In the genomic region with DNA sequence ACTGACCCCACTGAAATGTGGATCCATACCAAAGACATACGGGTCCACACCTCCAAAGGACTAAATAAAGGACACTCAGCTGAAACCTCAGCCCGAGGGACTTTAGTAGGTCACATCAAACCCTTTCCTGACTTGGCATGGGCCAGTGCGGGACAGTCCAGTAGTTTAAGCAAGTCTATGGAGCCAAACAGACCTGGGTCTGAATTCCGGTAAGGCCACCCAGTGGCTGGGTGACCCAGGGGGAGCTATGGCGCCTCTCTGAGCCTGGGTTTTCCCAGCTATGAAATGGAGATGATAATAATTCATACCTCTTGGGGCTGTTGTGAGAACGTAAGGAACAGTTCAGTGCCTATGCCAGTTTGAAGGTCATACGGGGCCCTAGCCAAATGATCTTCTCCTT, we compare ENCODE assay signal across 18 cellular contexts. TPM values are rescaled to one million over a fixed set of nuclear protein-coding genes. Genes with fewer than 3 reads are reported as not detected.
DNase-seq lines count a peak whose midpoint lies in the region; ATAC-seq, FAIRE-seq and TF ChIP-seq lines count a peak whose summit lies in the region.
"Had no signal": no experiment of that assay in that cellular context is flagged by ENCODE, and none has a peak within 500 bp of the region (broad histone marks: within the 10 kb centered on the region; RNA-seq: fewer than 3 reads in every experiment).

No MANE protein-coding gene starts in this region.

- H3K36me3 ChIP-seq in HepG2 (replicated peaks in 1 of 2; ENCODE audit: control insufficient read depth in 1 of 2, insufficient read depth in 2 of 2, low read length in 2 of 2) = no peaks in the 10 kb centered on the region
- H3K36me3 ChIP-seq in right lobe of liver = no peaks in the 10 kb centered on the region
- H3K36me3 ChIP-seq in K562 (ENCODE audit: control insufficient read depth, insufficient read depth, low read length) = no peaks in the 10 kb centered on the region
- no peaks in the 10 kb centered on the region for H3K36me3 ChIP-seq in neural progenitor cell
- H3K36me3 ChIP-seq: BE2C had no signal

- H3K4me1 Mint-ChIP-seq in neural progenitor cell = peaks cover 49% of the 10 kb centered on the region

- peak overlapping the region; percentile 68 for H3K27ac Mint-ChIP-seq in neural progenitor cell
- H3K27ac Mint-ChIP-seq: CD4-positive, alpha-beta T cell had no signal

- H3K4me1 ChIP-seq in HepG2 (ENCODE audit: insufficient read depth, low read length) = peaks cover 44% of the 10 kb centered on the region
- H3K4me1 ChIP-seq in right lobe of liver = peaks cover 0 to 19% (median 7%) of the 10 kb centered on the region in 4 donors
- peaks cover 3 to 4% of the 10 kb centered on the region in 2 experiments; a peak in 2 of 5 replicates for H3K4me1 ChIP-seq in K562 (replicated peaks in 1 of 2; ENCODE audit: control insufficient read depth in 2 of 2, insufficient read depth in 2 of 2, low read length in 2 of 2)
- no peaks in the 10 kb centered on the region for H3K4me1 ChIP-seq in neural progenitor cell
- H3K4me1 ChIP-seq: BE2C had no signal

- no peak overlapping the region for H3K4me2 ChIP-seq in HepG2 (ENCODE audit: low read depth, low read length)
- no peak overlapping the region for H3K4me2 ChIP-seq in K562 (ENCODE audit: insufficient read depth, low read length)
- no peak overlapping the region for H3K4me2 ChIP-seq in neural progenitor cell

- TF ChIP-seq RAD21 in HepG2 (CRISPR knock-in tag; IDR thresholded peaks at IDR 0.05) = no peak
- 0 out of 4 replicates have a peak, but pooled peaks of 1 of the 2 experiments have one; percentile 5 for TF ChIP-seq RAD21 in K562 (CRISPR knock-in tag; conservative IDR thresholded peaks at IDR 0.05 in 1 of 2, IDR thresholded peaks at IDR 0.05 in 1 of 2)

- H3K9ac ChIP-seq in HepG2 (ENCODE audit: insufficient read depth, low read depth, low read length) (no peak overlapping the region), K562 (ENCODE audit: insufficient read depth in 1 of 2, low read depth in 2 of 2, low read length in 2 of 2) (no peak overlapping the region), neural progenitor cell (no peak overlapping the region)

- CTCF ChIA-PET in HepG2 (lab: Yijun Ruan, JAX; ENCODE audit: low intra/inter-chr PET ratio, low total read pairs) (interaction anchor here (2.6 to 3.1 kb wide), 2 partner anchors 283 to 310 kb away, joined by 17 to 40 read pairs; no protein-coding TSS in a partner anchor), K562 (lab: Yijun Ruan, JAX; ENCODE audit: low intra/inter-chr PET ratio) (interaction anchor here (1.1 to 3.9 kb wide), 3 partner anchors 198 to 309 kb away, joined by 3 to 30 read pairs (median 24); no protein-coding TSS in a partner anchor)

- H3K9me3 ChIP-seq in HepG2 (ENCODE audit: low read length) = no peaks in the 10 kb centered on the region
- H3K9me3 ChIP-seq in right lobe of liver = no peaks in the 10 kb centered on the region
- no peaks in the 10 kb centered on the region; the same call in 1 of the 2 replicates for H3K9me3 ChIP-seq in K562 (replicated peaks; ENCODE audit: control insufficient read depth, insufficient read depth, low read depth, low read length)
- H3K9me3 ChIP-seq in neural progenitor cell (ENCODE audit: low read depth) = no peaks in the 10 kb centered on the region
- H3K9me3 ChIP-seq: BE2C, Caco-2 had no signal

- intact Hi-C loops in HepG2 (cut with micrococcal nuclease; ENCODE audit: unreplicated experiment) = loop anchor here (10.0 kb wide), 1 partner anchor 201 kb away; no protein-coding TSS in a partner anchor
- intact Hi-C loops in right lobe of liver (cut with DNase I) = loop anchor here (5.0 to 10.0 kb wide), 3 partner anchors 281 to 311 kb away; no protein-coding TSS in a partner anchor
- intact Hi-C loops in K562 (cut with micrococcal nuclease) = loop anchor here (10.0 kb wide), 1 partner anchor 201 kb away; no protein-coding TSS in a partner anchor

- peaks cover 3% of the 10 kb centered on the region for H3K9me3 Mint-ChIP-seq in neural progenitor cell
- H3K9me3 Mint-ChIP-seq: CD4-positive, alpha-beta T cell had no signal

- no peak overlapping the region for H3K4me3 Mint-ChIP-seq in neural progenitor cell
- H3K4me3 Mint-ChIP-seq: CD4-positive, alpha-beta T cell had no signal

- H3K79me2 ChIP-seq in HepG2 (ENCODE audit: insufficient read depth, low read length) = no peaks in the 10 kb centered on the region
- no peaks in the 10 kb centered on the region for H3K79me2 ChIP-seq in K562 (ENCODE audit: control insufficient read depth, insufficient read depth, low read length)
- H3K79me2 ChIP-seq in neural progenitor cell (ENCODE audit: low read depth) = no peaks in the 10 kb centered on the region

- DNase-seq in HepG2 (ENCODE audit: low spot score) (no peak), right lobe of liver (no peak), K562 (ENCODE audit: extremely low read depth in 1 of 4, low spot score in 3 of 4) (no peak), neural progenitor cell (ENCODE audit: low spot score) (no peak), activated gamma-delta T cell (lab: John Stamatoyannopoulos, UW) (no peak)
- DNase-seq: ACHN; BE2C; C1 segment of cervical spinal cord; Caco-2; CD4-positive, alpha-beta T cell; DMS79 treated with DMSO at 0.1 percent for 48 hours; GF-D8; GOT3; H7 had no signal

- peaks cover 0 to 58% of the 10 kb centered on the region in 2 experiments; a peak in 4 of 5 replicates for H3K27me3 ChIP-seq in HepG2 (ENCODE audit: control insufficient read depth in 1 of 2, insufficient read depth in 2 of 2, low read length in 2 of 2)
- no peaks in the 10 kb centered on the region for H3K27me3 ChIP-seq in right lobe of liver
- H3K27me3 ChIP-seq in K562 (ENCODE audit: control insufficient read depth in 2 of 2, insufficient read depth in 2 of 2, low read length in 2 of 2) = peaks cover 26 to 40% of the 10 kb centered on the region in 2 experiments
- H3K27me3 ChIP-seq in neural progenitor cell = peaks cover 6% of the 10 kb centered on the region
- H3K27me3 ChIP-seq: BE2C had no signal

- no peaks in the 10 kb centered on the region for H3F3A ChIP-seq in neural progenitor cell (ENCODE audit: low read depth)

- peaks cover 19% of the 10 kb centered on the region for H3K27me3 Mint-ChIP-seq in neural progenitor cell (ENCODE audit: insufficient read depth, low read depth)

- peaks cover 21% of the 10 kb centered on the region for H4K20me1 ChIP-seq in HepG2 (ENCODE audit: insufficient read depth, low read length)
- no peaks in the 10 kb centered on the region for H4K20me1 ChIP-seq in K562 (replicated peaks; ENCODE audit: control insufficient read depth, insufficient read depth, low read length)
- H4K20me1 ChIP-seq in neural progenitor cell (ENCODE audit: low read depth) = no peaks in the 10 kb centered on the region

- 41% methylated on average over 2 of the region's 7 CpGs for WGBS in HepG2 (ENCODE audit: low lambda C conversion rate)
- WGBS in right lobe of liver (ENCODE audit: insufficient coverage, low coverage, low lambda C conversion rate, missing lambda C conversion rate) = 40% methylated on average over 2 of the region's 7 CpGs
- WGBS in K562 (ENCODE audit: insufficient coverage, low coverage, missing lambda C conversion rate) = 12% methylated on average over 7 of the region's 7 CpGs

- H2AFZ ChIP-seq in HepG2 (ENCODE audit: low read length) (no peak overlapping the region), K562 (ENCODE audit: low read depth, low read length) (no peak overlapping the region), neural progenitor cell (replicated peaks) (no peak overlapping the region)

- FAIRE-seq in HepG2 (lab: Jason Lieb, UNC) = no peak
- FAIRE-seq in K562 (lab: Jason Lieb, UNC) = no peak
- FAIRE-seq: A204.1, D721Med had no signal

- BruUV-seq in HepG2 (replicated peaks; lab: Mats Ljungman, UMichigan) = no TSS peak
- BruUV-seq in K562 (replicated peaks; lab: Mats Ljungman, UMichigan) = no TSS peak

- no peak overlapping the region for H3K27ac ChIP-seq in HepG2 (ENCODE audit: extremely low read length, insufficient read depth, low read length)
- H3K27ac ChIP-seq in right lobe of liver = no peak overlapping the region
- H3K27ac ChIP-seq in K562 (ENCODE audit: extremely low read depth, low read depth, low read length) = no peak overlapping the region
- no peak overlapping the region for H3K27ac ChIP-seq in neural progenitor cell

- TF ChIP-seq EP300 in HepG2 (IDR thresholded peaks at IDR 0.05; ENCODE audit: low read depth in 2 of 2, low read length in 2 of 2) (no peak), HepG2 (CRISPR knock-in tag; IDR thresholded peaks at IDR 0.05; ENCODE audit: borderline replicate concordance) (no peak), K562 (IDR thresholded peaks at IDR 0.05; ENCODE audit: low read length) (no peak)

- H3K4me3 ChIP-seq in HepG2 (replicated peaks in 1 of 3; ENCODE audit: insufficient read depth in 1 of 3, low read depth in 2 of 3, low read length in 3 of 3) (no peak overlapping the region), right lobe of liver (no peak overlapping the region), K562 (no peak overlapping the region), neural progenitor cell (no peak overlapping the region)

- no peak for TF ChIP-seq POLR2A in HepG2 (IDR thresholded peaks at IDR 0.05; ENCODE audit: insufficient read depth in 1 of 2, low read depth in 2 of 2, low read length in 2 of 2)
- no peak for TF ChIP-seq POLR2A in right lobe of liver (IDR thresholded peaks at IDR 0.05)
- no peak for TF ChIP-seq POLR2A in K562 (conservative IDR thresholded peaks at IDR 0.05)

- ATAC-seq in HepG2 = no peak
- no peak for ATAC-seq in right lobe of liver
- no peak for ATAC-seq in K562
- ATAC-seq in HG03460 (IDR thresholded peaks at IDR 0.05; ENCODE audit: unreplicated experiment) = no peak
- no peak for ATAC-seq in GM19035 (IDR thresholded peaks at IDR 0.05; ENCODE audit: unreplicated experiment)

- POLR2A ChIA-PET in HepG2 (lab: Yijun Ruan, JAX) (no interaction called here), K562 (lab: Yijun Ruan, JAX) (interaction anchor here (0.6 kb wide), 1 partner anchor 236 kb away, joined by 3 read pairs; no protein-coding TSS in a partner anchor)

- no peak for TF ChIP-seq CTCF in HepG2 (CRISPR knock-in tag; IDR thresholded peaks at IDR 0.05)
- no peak for TF ChIP-seq CTCF in right lobe of liver (IDR thresholded peaks at IDR 0.05)
- TF ChIP-seq CTCF in K562 (IDR thresholded peaks at IDR 0.05 in 2 of 3, conservative IDR thresholded peaks at IDR 0.05 in 1 of 3; ENCODE audit: insufficient read depth in 2 of 3, low read depth in 1 of 3, low read length in 3 of 3) = 0 out of 6 replicates have a peak, but pooled peaks of 1 of the 3 experiments have one; percentile 24
- no peak for TF ChIP-seq CTCF in neural progenitor cell (IDR thresholded peaks at IDR 0.05)

- no peaks in the 10 kb centered on the region for H3K36me3 Mint-ChIP-seq in neural progenitor cell

- in situ Hi-C loops in HepG2 (cut with HindIII; ENCODE audit: extremely low pct_ligation_motif_present, low pct_unique_long_range_greater_than_20kb) = loop anchor here (5.0 kb wide), 3 partner anchors 198 to 283 kb away; partner anchors contain the start of gene C1QC
- in situ Hi-C loops in K562 (cut with MboI) = loop anchor here (5.0 kb wide), 2 partner anchors 232 to 283 kb away; no protein-coding TSS in a partner anchor

- no peaks in the 10 kb centered on the region for H3K9me1 ChIP-seq in K562 (ENCODE audit: control insufficient read depth, insufficient read depth, low read length)

RNA-seq across cellular contexts. Expression of gene ZBTB40, which starts 36.2 kb away (rescaled TPM):
- total RNA-seq in HepG2 (2016; rRNA removed; fragmentation: Illumina TruSeq; extraction: Trizol) (14.7 and 16.5 TPM in 2 replicates), right lobe of liver (1 to 10 TPM; 6.2 to 7.6 (median 7.0) TPM), K562 (2014; rRNA removed) (16.3 and 18.7 TPM in 2 replicates), K562 (2014; rRNA removed; fragmentation: Illumina TruSeq; extraction: Trizol) (18.0 and 18.8 TPM in 2 replicates), K562 (2015; rRNA removed; fragmentation: Illumina TruSeq; extraction: Trizol) (21.9 and 22.3 TPM in 2 replicates), K562 (2021) (25.3 and 26.0 TPM in 2 replicates), neural progenitor cell (ENCODE audit: low replicate concordance) (14.9 and 15.7 TPM in 2 replicates)
- 19.7 and 21.4 TPM in 2 replicates for total RNA-seq in HepG2 (2016; cell fraction: cytosol; rRNA removed; fragmentation: Illumina TruSeq; extraction: Trizol; ENCODE audit: low read depth)
- 12.3 and 15.2 TPM in 2 replicates for total RNA-seq in HepG2 (2016; cell fraction: insoluble cytoplasmic fraction; rRNA removed; fragmentation: Illumina TruSeq; extraction: Trizol)
- 9.5 and 11.9 TPM in 2 replicates for total RNA-seq in HepG2 (2016; cell fraction: membrane; rRNA removed; fragmentation: Illumina TruSeq; extraction: Trizol)
- total RNA-seq in HepG2 (2016; cell fraction: nucleus; rRNA removed; fragmentation: Illumina TruSeq; extraction: Trizol) = 27.6 and 28.2 TPM in 2 replicates
- polyA plus RNA-seq in HepG2 (2011; rRNA removed) (8.8 and 10.5 TPM in 2 replicates), K562 (2011; rRNA removed) (11.1 and 12.3 TPM in 2 replicates), K562 (2014; fragmentation: Illumina TruSeq; extraction: Trizol) (20.1 and 22.9 TPM in 2 replicates), K562 (2014; fragmentation: Nextera tagmentation; extraction: Ambion mirVana) (1 to 10 TPM; 2.6 to 5.1 TPM), K562 (2014; rRNA removed) (21.2 and 21.8 TPM in 2 replicates)
- polyA plus RNA-seq in HepG2 (2011; cell fraction: cytosol; rRNA removed) = 2.8 and 2.9 TPM in 2 replicates
- 58.3 and 61.4 TPM in 2 replicates for polyA plus RNA-seq in HepG2 (2011; cell fraction: nucleus; rRNA removed)
- polyA plus RNA-seq in HepG2 (2012) = 9.2 and 10.4 TPM in 2 replicates
- polyA plus RNA-seq in HepG2 (2016; cell fraction: cytosol; fragmentation: Illumina TruSeq; extraction: Trizol; ENCODE audit: low read depth) = 0.26 and 0.31 TPM in 2 replicates
- polyA plus RNA-seq in HepG2 (2016; cell fraction: insoluble cytoplasmic fraction; fragmentation: Illumina TruSeq; extraction: Trizol; ENCODE audit: low read depth) = 4.9 and 6.4 TPM in 2 replicates
- polyA plus RNA-seq in HepG2 (2016; cell fraction: membrane; fragmentation: Illumina TruSeq; extraction: Trizol; ENCODE audit: low read depth) = 0.66 TPM in 2 replicates
- 40.6 and 43.4 TPM in 2 replicates for polyA plus RNA-seq in HepG2 (2016; cell fraction: nucleus; fragmentation: Illumina TruSeq; extraction: Trizol; ENCODE audit: insufficient read depth, low read depth)
- polyA minus RNA-seq in HepG2 (2011; rRNA and poly(A)+ RNA removed; ENCODE audit: low replicate concordance) = 16.1 and 26.2 TPM in 2 replicates
- 5.2 and 5.8 TPM in 2 replicates for polyA minus RNA-seq in HepG2 (2011; cell fraction: cytosol; rRNA and poly(A)+ RNA removed)
- polyA minus RNA-seq in HepG2 (2011; cell fraction: nucleus; rRNA and poly(A)+ RNA removed) = 25.9 and 28.1 TPM in 2 replicates
- 58.0 and 66.5 TPM in 2 replicates for total RNA-seq in K562 (2011; cell fraction: chromatin; rRNA removed; ENCODE audit: low replicate concordance)
- total RNA-seq in K562 (2011; cell fraction: nucleolus; rRNA removed) = 22.5 and 26.7 TPM in 2 replicates
- 28.2 and 29.6 TPM in 2 replicates for total RNA-seq in K562 (2011; cell fraction: nucleoplasm; rRNA removed)
- 7.7 and 9.6 TPM in 2 replicates for polyA plus RNA-seq in K562 (2011; cell fraction: cytosol; rRNA removed)
- 54.9 and 86.0 TPM in 2 replicates for polyA plus RNA-seq in K562 (2011; cell fraction: nucleus; rRNA removed)
- 14.2 and 17.0 TPM in 2 replicates for polyA plus RNA-seq in K562 (2012)
- 17.6 and 19.0 TPM in 2 replicates for polyA minus RNA-seq in K562 (2011; rRNA and poly(A)+ RNA removed)
- 8.6 and 10.1 TPM in 2 replicates for polyA minus RNA-seq in K562 (2011; cell fraction: cytosol; rRNA and poly(A)+ RNA removed)
- polyA minus RNA-seq in K562 (2011; cell fraction: nucleus; rRNA and poly(A)+ RNA removed) = 18.2 and 27.2 TPM in 2 replicates

Comparison
In these comparisons a context has a peak if more than half of its experiments do, and no peak if none do; other contexts are left out.
1. Of the 241 proteins assayed by ChIP-seq in both HepG2 and K562: peak only in HepG2: none; only in K562: ZFP36; in both: none; in neither: 238; mixed calls (peak in some experiments, not most) for 2.